Comparison of ENCODE assay signal across 11 cellular contexts in genomic region chr20:33828326-33828834, GRCh38. TPM values are rescaled to one million over a fixed set of nuclear protein-coding genes. Genes with fewer than 3 reads are reported as not detected.
DNase-seq lines count a peak whose midpoint lies in the region; ATAC-seq and TF ChIP-seq lines count a peak whose summit lies in the region.
"Had no signal": no experiment of that assay in that cellular context is flagged by ENCODE, and none has a peak within 500 bp of the region (broad histone marks: within the 10 kb centered on the region; RNA-seq: fewer than 3 reads in every experiment).

No MANE protein-coding gene starts in this region.

- ATAC-seq in body of pancreas (no peak), GM19351 (IDR thresholded peaks at IDR 0.05; ENCODE audit: unreplicated experiment) (no peak)

- H3K9me3 Mint-ChIP-seq in IgD-negative memory B cell, result no peaks in the 10 kb centered on the region

- DNase-seq in body of pancreas (no peak), activated T-cell treated with anti-CD3 and anti-CD28 coated beads for 4 hours (no peak), Kasumi-1 (lab: John Stamatoyannopoulos, UW) (no peak), NCI-H2196 (lab: John Stamatoyannopoulos, UW; ENCODE audit: unreplicated experiment) (no peak)
- DNase-seq: NCI-H1930; stimulated activated CD4-positive, alpha-beta T cell treated with anti-CD3 and anti-CD28 coated beads, Interleukin-12 subunit alpha, Interleukin-12 subunit beta, amount 100 ng/mL, for 4 hours; T-helper 9 cell had no signal

- H3K27me3 ChIP-seq in body of pancreas (no peaks in the 10 kb centered on the region), muscle layer of colon (ENCODE audit: control insufficient read depth in 1 of 2, insufficient read depth in 2 of 2, low read length in 2 of 2) (no peaks in the 10 kb centered on the region), stomach smooth muscle (ENCODE audit: control insufficient read depth in 1 of 2, insufficient read depth in 2 of 2, low read length in 2 of 2) (no peaks in the 10 kb centered on the region)

- H3K4me1 Mint-ChIP-seq in IgD-negative memory B cell, result peaks cover 48 to 67% (median 61%) of the 10 kb centered on the region in 3 donors

- H3K9ac ChIP-seq in muscle layer of colon (ENCODE audit: low read length), result no peak overlapping the region
- H3K9ac ChIP-seq in stomach smooth muscle (ENCODE audit: low read length in 2 of 2), result no peak overlapping the region

- H3K36me3 Mint-ChIP-seq in IgD-negative memory B cell, result peaks cover 4% of the 10 kb centered on the region

- peak overlapping the region in 2 of 3 donors; percentile 62 to 69 for H3K27ac Mint-ChIP-seq in IgD-negative memory B cell

- no peaks in the 10 kb centered on the region for H3K27me3 Mint-ChIP-seq in IgD-negative memory B cell

- TF ChIP-seq POLR2A in body of pancreas (IDR thresholded peaks at IDR 0.05), result no peak

- TF ChIP-seq CTCF in body of pancreas (IDR thresholded peaks at IDR 0.05), result no peak

- 56 to 59% methylated on average over 9 of the region's 9 CpGs for WGBS in body of pancreas, 2 donors

- H3K4me3 ChIP-seq in body of pancreas, result no peak overlapping the region
- peak overlapping the region in 1 of 2 donors; percentile 2 for H3K4me3 ChIP-seq in muscle layer of colon (ENCODE audit: low read depth in 1 of 2, low read length in 2 of 2)
- peak overlapping the region; percentile 8 to 12 for H3K4me3 ChIP-seq in stomach smooth muscle (ENCODE audit: low read length in 2 of 2)

- H3K4me1 ChIP-seq in body of pancreas (peaks cover 92% of the 10 kb centered on the region), muscle layer of colon (ENCODE audit: insufficient read depth, low read length) (peaks cover 88% of the 10 kb centered on the region), stomach smooth muscle (ENCODE audit: control insufficient read depth, insufficient read depth, low read length) (peaks cover 86% of the 10 kb centered on the region)

- intact Hi-C loops in body of pancreas (cut with DNase I), result no loop called here

- H3K4me3 Mint-ChIP-seq in IgD-negative memory B cell, result no peak overlapping the region

- H3K9me3 ChIP-seq in body of pancreas (no peaks in the 10 kb centered on the region), muscle layer of colon (ENCODE audit: low read length) (no peaks in the 10 kb centered on the region), stomach smooth muscle (ENCODE audit: control insufficient read depth in 2 of 2, low read length in 2 of 2) (no peaks in the 10 kb centered on the region)

- H3K36me3 ChIP-seq in body of pancreas (replicated peaks in 1 of 2; ENCODE audit: insufficient read depth in 1 of 2, low read depth in 2 of 2), result no peaks in the 10 kb centered on the region
- no peaks in the 10 kb centered on the region for H3K36me3 ChIP-seq in muscle layer of colon (ENCODE audit: insufficient read depth, low read length)
- peaks cover 0 to 3% of the 10 kb centered on the region in 2 donors for H3K36me3 ChIP-seq in stomach smooth muscle (ENCODE audit: control insufficient read depth in 2 of 2, insufficient read depth in 2 of 2, low read length in 2 of 2)

- H3K27ac ChIP-seq in body of pancreas (peak overlapping the region; percentile 29 to 44 (median 39)), muscle layer of colon (ENCODE audit: low read depth, low read length) (peak overlapping the region; percentile 63), stomach smooth muscle (ENCODE audit: low read length) (peak overlapping the region; percentile 78)

RNA-seq across cellular contexts. Expression of gene CHMP4B, which starts 17.2 kb away (rescaled TPM):
- polyA plus RNA-seq in IgD-negative memory B cell, result 11.8 TPM
- 10 to 100 TPM; 24.1 to 43.3 TPM for total RNA-seq in body of pancreas

Comparison
In these comparisons a context has a peak if more than half of its experiments do, and no peak if none do; other contexts are left out.
1. H3K4me3 ChIP-seq: peak in stomach smooth muscle (2 of 2); none in body of pancreas (0 of 2).
2. Peak in every context shown above with its lines, with median percentiles within 50 percentile points of each other: H3K27ac ChIP-seq.